9 cellular contexts compared by ENCODE assay signal in genomic region chr2:64854773-64855237, GRCh38.
DNase-seq lines count a peak whose midpoint lies in the region; ATAC-seq and TF ChIP-seq lines count a peak whose summit lies in the region.
"Had no signal": no experiment of that assay in that cellular context is flagged by ENCODE, and none has a peak within 500 bp of the region (broad histone marks: within the 10 kb centered on the region; RNA-seq: fewer than 3 reads in every experiment).

No MANE protein-coding gene starts in this region.

- H3K36me3 ChIP-seq in Karpas-422 (ENCODE audit: insufficient read depth, low read length) = no peaks in the 10 kb centered on the region
- no peaks in the 10 kb centered on the region for H3K36me3 ChIP-seq in brain microvascular endothelial cell (replicated peaks)

- no peak overlapping the region for H3K9ac ChIP-seq in Karpas-422 (ENCODE audit: low read length)

- in situ Hi-C loops in brain microvascular endothelial cell (cut with HindIII; ENCODE audit: low pct_ligation_motif_present, low sequenced_read_pairs) = loop anchor here (25.0 kb wide), 1 partner anchor 193 kb away; the partner anchor contains the start of gene SERTAD2

- no peaks in the 10 kb centered on the region for H3K79me2 ChIP-seq in Karpas-422 (ENCODE audit: low read length)

- H3K9me3 ChIP-seq in Karpas-422 (ENCODE audit: low read length) = no peaks in the 10 kb centered on the region

- TF ChIP-seq CTCF in brain microvascular endothelial cell (IDR thresholded peaks at IDR 0.05; ENCODE audit: low read depth, low read length, missing control alignments) = no peak

- H2AFZ ChIP-seq in Karpas-422 (ENCODE audit: low read length) = peak overlapping the region; percentile 61; the same call in 1 of the 2 replicates

- H3K4me2 ChIP-seq in Karpas-422 (ENCODE audit: low read depth, low read length, poor library complexity, severe bottlenecking) = no peak overlapping the region

- no peaks in the 10 kb centered on the region for H3K9me2 ChIP-seq in Karpas-422 (replicated peaks; ENCODE audit: insufficient read depth, low read length)

- no peaks in the 10 kb centered on the region for H4K20me1 ChIP-seq in Karpas-422 (ENCODE audit: insufficient read depth, low read depth, low read length)

- H3K27me3 ChIP-seq in Karpas-422 (ENCODE audit: low read length) (no peaks in the 10 kb centered on the region), brain microvascular endothelial cell (replicated peaks) (no peaks in the 10 kb centered on the region)

- no peak overlapping the region for H3K27ac ChIP-seq in Karpas-422 (ENCODE audit: low read length)
- H3K27ac ChIP-seq in brain microvascular endothelial cell = no peak overlapping the region

- no peak for ATAC-seq in HG02970 (IDR thresholded peaks at IDR 0.05; ENCODE audit: low FRiP score, unreplicated experiment)

- H3K4me1 ChIP-seq in Karpas-422 (ENCODE audit: low read length) = peaks cover 56% of the 10 kb centered on the region

- DNase-seq in Ammon's horn (ENCODE audit: low spot score) = peak; percentile 66
- no peak for DNase-seq in Karpas-422
- peak; percentile 46 for DNase-seq in brain microvascular endothelial cell
- peak; percentile 48 for DNase-seq in myocyte (ENCODE audit: low read depth)
- no peak for DNase-seq in NCI-H1694 treated with DMSO at 0.1 percent for 48 hours (lab: John Stamatoyannopoulos, UW)
- no peak for DNase-seq in hepatic stellate cell (ENCODE audit: low spot score)
- DNase-seq in NCI-H2081 (lab: John Stamatoyannopoulos, UW) = no peak
- DNase-seq: activated T-cell treated with anti-CD3 and anti-CD28 coated beads, Interleukin-2, amount 50 U/mL, for 1 hour had no signal

- no peak overlapping the region for H3K4me3 ChIP-seq in Karpas-422 (ENCODE audit: low read length)
- H3K4me3 ChIP-seq in brain microvascular endothelial cell (ENCODE audit: low read depth, low read length) = no peak overlapping the region

Comparison
In these comparisons a context has a peak if more than half of its experiments do, and no peak if none do; other contexts are left out.
1. DNase-seq: peak in Ammon's horn (single experiment), brain microvascular endothelial cell (single experiment) and myocyte (single experiment); none in Karpas-422 (single experiment), NCI-H1694 treated with DMSO at 0.1 percent for 48 hours (single experiment), hepatic stellate cell (single experiment) and NCI-H2081 (0 of 2).